8 cellular contexts compared by ENCODE assay signal in the genomic region with DNA sequence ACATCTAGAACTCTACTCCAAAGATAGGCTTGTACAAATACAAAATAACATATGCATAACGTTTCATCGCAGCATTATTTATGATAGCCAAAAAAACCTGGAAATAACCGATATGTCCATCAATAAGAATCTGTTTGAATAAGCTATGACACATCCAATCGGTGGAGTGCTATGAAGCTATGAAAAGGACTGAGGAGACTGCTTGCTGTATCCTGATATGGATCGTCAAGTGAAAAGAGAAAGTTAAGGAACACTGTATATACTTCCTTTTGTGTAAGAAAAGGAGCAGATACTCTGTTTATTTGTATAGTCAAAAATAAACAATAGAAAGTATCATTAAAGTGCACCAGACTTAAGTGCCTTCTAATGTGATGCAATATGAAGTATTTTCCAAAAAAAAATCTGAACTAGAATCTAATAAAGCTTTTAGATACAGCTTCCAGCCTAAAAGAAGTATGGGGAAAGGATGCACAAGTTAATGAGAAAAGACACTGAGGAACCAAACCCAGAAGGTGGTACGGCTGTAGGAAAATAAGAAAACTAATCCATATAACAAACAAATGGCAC. TPM values are rescaled to one million over a fixed set of nuclear protein-coding genes. Genes with fewer than 3 reads are reported as not detected.
DNase-seq lines count a peak whose midpoint lies in the region; ATAC-seq and TF ChIP-seq lines count a peak whose summit lies in the region.

No MANE protein-coding gene starts in this region.

- H3K4me1 ChIP-seq in ES-I3 (ENCODE audit: insufficient read depth, low read length): peaks cover 3% of the 10 kb centered on the region; the same call in 1 of the 2 replicates

- intact Hi-C loops in sciatic nerve (cut with DNase I) (no loop called here), posterior vena cava (cut with DNase I) (loop anchor here in 1 of 2 donors (10.0 kb wide), 1 partner anchor 57 kb away; the partner anchor contains the start of gene DNAAF2)

- H3K4me3 ChIP-seq in SK-N-MC (peak overlapping the region; percentile 84), fibroblast of pulmonary artery (replicated peaks; ENCODE audit: low read depth, low read length) (peak overlapping the region; percentile 69)

- no peak for TF ChIP-seq CTCF in fibroblast of pulmonary artery (IDR thresholded peaks at IDR 0.05; ENCODE audit: low read length, missing control alignments)

- peak overlapping the region; percentile 92 for H3K27ac ChIP-seq in SK-N-MC

- H3K9ac ChIP-seq in ES-I3 (ENCODE audit: low read depth, low read length): peak overlapping the region; percentile 80
- peak overlapping the region; percentile 81 for H3K9ac ChIP-seq in SK-N-MC (ENCODE audit: insufficient read length)

- ATAC-seq in sciatic nerve (peak; percentile 1), GM18520 (IDR thresholded peaks at IDR 0.05; ENCODE audit: unreplicated experiment) (no peak)

- no peak for DNase-seq in SK-N-MC (ENCODE audit: low read depth, low spot score)
- DNase-seq in fibroblast of pulmonary artery (ENCODE audit: low read depth): peak; percentile 5
- no peak for DNase-seq in sciatic nerve (ENCODE audit: low spot score)
- no peak for DNase-seq in germinal center (ENCODE audit: low spot score)
- DNase-seq in posterior vena cava (ENCODE audit: low spot score): no peak
- no peak for DNase-seq in ecto neural progenitor cell (ENCODE audit: low spot score)

- H3K9me3 ChIP-seq in ES-I3 (ENCODE audit: control insufficient read depth, insufficient read depth, low read length) (no peaks in the 10 kb centered on the region), SK-N-MC (ENCODE audit: low read depth, low read length) (no peaks in the 10 kb centered on the region)

- no peaks in the 10 kb centered on the region for H3K36me3 ChIP-seq in ES-I3 (ENCODE audit: insufficient read depth, low read length)
- no peaks in the 10 kb centered on the region for H3K36me3 ChIP-seq in SK-N-MC (ENCODE audit: insufficient read depth, low read length)

RNA-seq across cellular contexts. Expression of gene KLHDC1, which starts 0.6 kb away (rescaled TPM):
- 20.7 TPM for total RNA-seq in sciatic nerve
- total RNA-seq in posterior vena cava: 10 to 100 TPM in 1 of 2 donors, 1 to 10 TPM in 1; 7.7 to 11.9 TPM

RNA-seq across cellular contexts. Expression of gene POLE2, which starts 4.3 kb away (rescaled TPM):
- 2.0 TPM for total RNA-seq in sciatic nerve
- total RNA-seq in posterior vena cava: 1 to 10 TPM; 3.2 to 4.1 TPM

RNA-seq across cellular contexts. Expression of gene DNAAF2, which starts 57.2 kb away (rescaled TPM):
- total RNA-seq in sciatic nerve: 5.1 TPM
- total RNA-seq in posterior vena cava: 1 to 10 TPM; 4.3 to 6.1 TPM
